Comparison of ENCODE assay signal across 11 cellular contexts in genomic region chr3:141845407-141846049, GRCh38. TPM values are rescaled to one million over a fixed set of nuclear protein-coding genes. Genes with fewer than 3 reads are reported as not detected.
DNase-seq lines count a peak whose midpoint lies in the region; ATAC-seq, FAIRE-seq and TF ChIP-seq lines count a peak whose summit lies in the region.
"Had no signal": no experiment of that assay in that cellular context is flagged by ENCODE, and none has a peak within 500 bp of the region (broad histone marks: within the 10 kb centered on the region; RNA-seq: fewer than 3 reads in every experiment).

No MANE protein-coding gene starts in this region.

- no peaks in the 10 kb centered on the region for H3F3A ChIP-seq in Loucy (ENCODE audit: low read depth)

- H3K27me3 ChIP-seq in Loucy (ENCODE audit: insufficient read depth, low read length, poor library complexity, severe bottlenecking) (no peaks in the 10 kb centered on the region), keratinocyte (ENCODE audit: control insufficient read depth, extremely low read depth, insufficient read depth, low read length) (no peaks in the 10 kb centered on the region)

- ATAC-seq in GM21381 (IDR thresholded peaks at IDR 0.05; ENCODE audit: unreplicated experiment) = no peak
- ATAC-seq: Panc1 had no signal

- no peak overlapping the region for H3K4me3 ChIP-seq in Loucy (ENCODE audit: low read length, poor library complexity, severe bottlenecking)
- no peak overlapping the region for H3K4me3 ChIP-seq in keratinocyte (ENCODE audit: control insufficient read depth in 2 of 3, extremely low read depth in 1 of 3, insufficient read depth in 2 of 3, low read depth in 1 of 3, low read length in 3 of 3)

- H3K4me2 ChIP-seq in Loucy (ENCODE audit: low read depth, low read length, poor library complexity, severe bottlenecking) (no peak overlapping the region), keratinocyte (ENCODE audit: control insufficient read depth, extremely low read depth, insufficient read depth, low read depth, low read length) (no peak overlapping the region)

- TF ChIP-seq CTCF in C4-2B (conservative IDR thresholded peaks at IDR 0.05) (no peak), Loucy (conservative IDR thresholded peaks at IDR 0.05; ENCODE audit: low read length) (peak; percentile 48), keratinocyte (optimal IDR thresholded peaks at IDR 0.05 in 1 of 3, IDR thresholded peaks at IDR 0.05 in 1 of 3, conservative IDR thresholded peaks at IDR 0.05 in 1 of 3; ENCODE audit: extremely low read depth in 1 of 3, insufficient read depth in 2 of 3, low read length in 3 of 3) (peak in 2 of 3 experiments; percentile 4 to 40)

- H3K4me1 ChIP-seq in Loucy (ENCODE audit: insufficient read depth, low read length, poor library complexity, severe bottlenecking) = no peaks in the 10 kb centered on the region
- H3K4me1 ChIP-seq in keratinocyte (ENCODE audit: control insufficient read depth, extremely low read depth, insufficient read depth, low read length) = peaks cover 10% of the 10 kb centered on the region

- H3K9ac ChIP-seq in Loucy (ENCODE audit: low read depth, low read length, poor library complexity, severe bottlenecking) (no peak overlapping the region), keratinocyte (ENCODE audit: control insufficient read depth, extremely low read depth, insufficient read depth, low read length) (no peak overlapping the region)

- dilution Hi-C loops in keratinocyte (cut with MboI; ENCODE audit: extremely low pct_ligation_motif_present, low sequenced_read_pairs) = no loop called here

- no peaks in the 10 kb centered on the region for H3K79me2 ChIP-seq in Loucy (ENCODE audit: insufficient read depth, low read length)
- no peaks in the 10 kb centered on the region for H3K79me2 ChIP-seq in keratinocyte (ENCODE audit: control insufficient read depth, insufficient read depth, low read length)

- no peaks in the 10 kb centered on the region for H3K9me1 ChIP-seq in keratinocyte (ENCODE audit: control insufficient read depth, extremely low read depth, insufficient read depth, low read length)

- no peaks in the 10 kb centered on the region for H3K9me2 ChIP-seq in Loucy (replicated peaks; ENCODE audit: low read depth, low read length)

- H2AFZ ChIP-seq in Loucy (ENCODE audit: low read length) = no peak overlapping the region
- H2AFZ ChIP-seq in keratinocyte (ENCODE audit: control insufficient read depth, low read length) = no peak overlapping the region

- H3K27ac ChIP-seq in C4-2B = peak overlapping the region; percentile 80
- H3K27ac ChIP-seq in keratinocyte (ENCODE audit: control insufficient read depth, insufficient read depth, low read length) = no peak overlapping the region

- no peaks in the 10 kb centered on the region for H3K9me3 ChIP-seq in Loucy (ENCODE audit: insufficient read depth, low read depth, low read length)
- H3K9me3 ChIP-seq in keratinocyte (ENCODE audit: control insufficient read depth, low read depth, low read length) = no peaks in the 10 kb centered on the region

- DNase-seq in activated T-cell treated with anti-CD3 and anti-CD28 coated beads for 24 hours (ENCODE audit: low read depth) (peak; percentile 7), keratinocyte (ENCODE audit: low read depth, low spot score) (no peak), OCI-M1 (lab: John Stamatoyannopoulos, UW) (no peak), superior temporal gyrus (ENCODE audit: extremely low spot score) (no peak), DMS153 (lab: John Stamatoyannopoulos, UW) (no peak)
- DNase-seq: AML-193, NCI-H1092 treated with DMSO at 0.1 percent for 48 hours had no signal

- FAIRE-seq in keratinocyte (lab: Jason Lieb, UNC) = no peak

- H3K36me3 ChIP-seq in Loucy (ENCODE audit: insufficient read depth, low read length) = no peaks in the 10 kb centered on the region
- no peaks in the 10 kb centered on the region for H3K36me3 ChIP-seq in keratinocyte (ENCODE audit: control insufficient read depth in 2 of 2, extremely low read depth in 1 of 2, insufficient read depth in 2 of 2, low read length in 2 of 2)

- no peaks in the 10 kb centered on the region for H4K20me1 ChIP-seq in Loucy (ENCODE audit: insufficient read depth, low read length, poor library complexity, severe bottlenecking)
- no peaks in the 10 kb centered on the region for H4K20me1 ChIP-seq in keratinocyte (ENCODE audit: control insufficient read depth, extremely low read depth, insufficient read depth, low read length)

RNA-seq across cellular contexts. Expression of gene ATP1B3, which starts 30.9 kb away (rescaled TPM):
- 231 to 345 TPM (median 308 TPM) in 3 replicates for polyA plus RNA-seq in keratinocyte
- polyA plus RNA-seq in keratinocyte (2011; ENCODE audit: low read depth) = 171 TPM
- polyA plus RNA-seq in keratinocyte (2011; cell fraction: cytosol; rRNA removed) = 226 and 445 TPM in 2 replicates
- polyA plus RNA-seq in keratinocyte (2011; cell fraction: nucleus; rRNA removed) = 446 and 608 TPM in 2 replicates
- polyA plus RNA-seq in keratinocyte (2012; ENCODE audit: low replicate concordance) = 221 and 278 TPM in 2 replicates
- polyA minus RNA-seq in keratinocyte = 67.4 to 328 TPM (median 134 TPM) in 3 replicates
- polyA minus RNA-seq in keratinocyte (2011; cell fraction: cytosol; rRNA and poly(A)+ RNA removed) = 123 TPM
- 89.8 and 171 TPM in 2 replicates for polyA minus RNA-seq in keratinocyte (2011; cell fraction: nucleus; rRNA and poly(A)+ RNA removed)
